ENCODE assay signal across 1 cellular context in the genomic region with DNA sequence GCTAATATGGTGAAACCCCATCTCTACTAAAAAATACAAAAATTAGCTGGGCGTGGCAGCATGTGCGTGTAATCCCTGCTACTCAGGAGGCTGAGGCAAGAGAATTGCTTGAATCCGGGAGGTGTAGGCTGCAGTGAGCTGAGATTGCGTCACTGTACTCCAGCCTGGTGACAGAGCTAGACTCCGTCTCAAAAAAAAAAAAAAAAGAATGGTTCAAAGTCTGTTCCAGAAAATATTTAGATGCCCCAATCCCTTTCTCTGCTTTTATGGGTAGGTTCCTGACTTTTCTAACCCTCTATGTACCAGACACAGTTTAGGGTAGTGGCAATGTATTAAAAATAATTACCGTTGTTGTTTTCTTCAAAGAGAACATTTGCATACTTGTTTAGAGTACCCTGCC.
TF ChIP-seq lines count a peak whose summit lies in the region.

No MANE protein-coding gene starts in this region.

TF ChIP-seq in HepG2, 621 proteins besides CTCF, POLR2A, EP300 and RAD21 (continued from another document and continues in another):
- TF ChIP-seq, protein P1, sequence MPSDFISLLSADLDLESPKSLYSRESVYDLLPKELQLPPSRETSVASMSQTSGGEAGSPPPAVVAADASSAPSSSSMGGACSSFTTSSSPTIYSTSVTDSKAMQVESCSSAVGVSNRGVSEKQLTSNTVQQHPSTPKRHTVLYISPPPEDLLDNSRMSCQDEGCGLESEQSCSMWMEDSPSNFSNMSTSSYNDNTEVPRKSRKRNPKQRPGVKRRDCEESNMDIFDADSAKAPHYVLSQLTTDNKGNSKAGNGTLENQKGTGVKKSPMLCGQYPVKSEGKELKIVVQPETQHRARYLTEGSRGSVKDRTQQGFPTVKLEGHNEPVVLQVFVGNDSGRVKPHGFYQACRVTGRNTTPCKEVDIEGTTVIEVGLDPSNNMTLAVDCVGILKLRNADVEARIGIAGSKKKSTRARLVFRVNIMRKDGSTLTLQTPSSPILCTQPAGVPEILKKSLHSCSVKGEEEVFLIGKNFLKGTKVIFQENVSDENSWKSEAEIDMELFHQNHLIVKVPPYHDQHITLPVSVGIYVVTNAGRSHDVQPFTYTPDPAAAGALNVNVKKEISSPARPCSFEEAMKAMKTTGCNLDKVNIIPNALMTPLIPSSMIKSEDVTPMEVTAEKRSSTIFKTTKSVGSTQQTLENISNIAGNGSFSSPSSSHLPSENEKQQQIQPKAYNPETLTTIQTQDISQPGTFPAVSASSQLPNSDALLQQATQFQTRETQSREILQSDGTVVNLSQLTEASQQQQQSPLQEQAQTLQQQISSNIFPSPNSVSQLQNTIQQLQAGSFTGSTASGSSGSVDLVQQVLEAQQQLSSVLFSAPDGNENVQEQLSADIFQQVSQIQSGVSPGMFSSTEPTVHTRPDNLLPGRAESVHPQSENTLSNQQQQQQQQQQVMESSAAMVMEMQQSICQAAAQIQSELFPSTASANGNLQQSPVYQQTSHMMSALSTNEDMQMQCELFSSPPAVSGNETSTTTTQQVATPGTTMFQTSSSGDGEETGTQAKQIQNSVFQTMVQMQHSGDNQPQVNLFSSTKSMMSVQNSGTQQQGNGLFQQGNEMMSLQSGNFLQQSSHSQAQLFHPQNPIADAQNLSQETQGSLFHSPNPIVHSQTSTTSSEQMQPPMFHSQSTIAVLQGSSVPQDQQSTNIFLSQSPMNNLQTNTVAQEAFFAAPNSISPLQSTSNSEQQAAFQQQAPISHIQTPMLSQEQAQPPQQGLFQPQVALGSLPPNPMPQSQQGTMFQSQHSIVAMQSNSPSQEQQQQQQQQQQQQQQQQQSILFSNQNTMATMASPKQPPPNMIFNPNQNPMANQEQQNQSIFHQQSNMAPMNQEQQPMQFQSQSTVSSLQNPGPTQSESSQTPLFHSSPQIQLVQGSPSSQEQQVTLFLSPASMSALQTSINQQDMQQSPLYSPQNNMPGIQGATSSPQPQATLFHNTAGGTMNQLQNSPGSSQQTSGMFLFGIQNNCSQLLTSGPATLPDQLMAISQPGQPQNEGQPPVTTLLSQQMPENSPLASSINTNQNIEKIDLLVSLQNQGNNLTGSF (CRISPR knock-in tag; IDR thresholded peaks at IDR 0.05), result no peak
- TF ChIP-seq, protein P2, sequence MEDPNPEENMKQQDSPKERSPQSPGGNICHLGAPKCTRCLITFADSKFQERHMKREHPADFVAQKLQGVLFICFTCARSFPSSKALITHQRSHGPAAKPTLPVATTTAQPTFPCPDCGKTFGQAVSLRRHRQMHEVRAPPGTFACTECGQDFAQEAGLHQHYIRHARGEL (CRISPR knock-in tag; IDR thresholded peaks at IDR 0.05), result no peak
- no peak for TF ChIP-seq RORA (CRISPR knock-in tag; IDR thresholded peaks at IDR 0.05)
- no peak for TF ChIP-seq MATR3 (CRISPR knock-in tag; IDR thresholded peaks at IDR 0.05)
- TF ChIP-seq RFX5 (IDR thresholded peaks at IDR 0.05; ENCODE audit: low read depth, low read length), result no peak
- TF ChIP-seq, protein P3, sequence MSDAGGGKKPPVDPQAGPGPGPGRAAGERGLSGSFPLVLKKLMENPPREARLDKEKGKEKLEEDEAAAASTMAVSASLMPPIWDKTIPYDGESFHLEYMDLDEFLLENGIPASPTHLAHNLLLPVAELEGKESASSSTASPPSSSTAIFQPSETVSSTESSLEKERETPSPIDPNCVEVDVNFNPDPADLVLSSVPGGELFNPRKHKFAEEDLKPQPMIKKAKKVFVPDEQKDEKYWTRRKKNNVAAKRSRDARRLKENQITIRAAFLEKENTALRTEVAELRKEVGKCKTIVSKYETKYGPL (CRISPR knock-in tag; IDR thresholded peaks at IDR 0.05), result peak; percentile 67
- TF ChIP-seq, protein P4, sequence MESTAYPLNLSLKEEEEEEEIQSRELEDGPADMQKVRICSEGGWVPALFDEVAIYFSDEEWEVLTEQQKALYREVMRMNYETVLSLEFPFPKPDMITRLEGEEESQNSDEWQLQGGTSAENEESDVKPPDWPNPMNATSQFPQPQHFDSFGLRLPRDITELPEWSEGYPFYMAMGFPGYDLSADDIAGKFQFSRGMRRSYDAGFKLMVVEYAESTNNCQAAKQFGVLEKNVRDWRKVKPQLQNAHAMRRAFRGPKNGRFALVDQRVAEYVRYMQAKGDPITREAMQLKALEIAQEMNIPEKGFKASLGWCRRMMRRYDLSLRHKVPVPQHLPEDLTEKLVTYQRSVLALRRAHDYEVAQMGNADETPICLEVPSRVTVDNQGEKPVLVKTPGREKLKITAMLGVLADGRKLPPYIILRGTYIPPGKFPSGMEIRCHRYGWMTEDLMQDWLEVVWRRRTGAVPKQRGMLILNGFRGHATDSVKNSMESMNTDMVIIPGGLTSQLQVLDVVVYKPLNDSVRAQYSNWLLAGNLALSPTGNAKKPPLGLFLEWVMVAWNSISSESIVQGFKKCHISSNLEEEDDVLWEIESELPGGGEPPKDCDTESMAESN (CRISPR knock-in tag; conservative IDR thresholded peaks at IDR 0.05), result no peak
- TF ChIP-seq KDM3A (CRISPR knock-in tag; IDR thresholded peaks at IDR 0.05; ENCODE audit: low read depth), result no peak
- TF ChIP-seq CBX1 (IDR thresholded peaks at IDR 0.05; ENCODE audit: low read depth), result no peak
- TF ChIP-seq, protein P5, sequence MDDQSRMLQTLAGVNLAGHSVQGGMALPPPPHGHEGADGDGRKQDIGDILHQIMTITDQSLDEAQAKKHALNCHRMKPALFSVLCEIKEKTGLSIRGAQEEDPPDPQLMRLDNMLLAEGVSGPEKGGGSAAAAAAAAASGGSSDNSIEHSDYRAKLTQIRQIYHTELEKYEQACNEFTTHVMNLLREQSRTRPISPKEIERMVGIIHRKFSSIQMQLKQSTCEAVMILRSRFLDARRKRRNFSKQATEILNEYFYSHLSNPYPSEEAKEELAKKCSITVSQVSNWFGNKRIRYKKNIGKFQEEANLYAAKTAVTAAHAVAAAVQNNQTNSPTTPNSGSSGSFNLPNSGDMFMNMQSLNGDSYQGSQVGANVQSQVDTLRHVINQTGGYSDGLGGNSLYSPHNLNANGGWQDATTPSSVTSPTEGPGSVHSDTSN (CRISPR knock-in tag; IDR thresholded peaks at IDR 0.05; ENCODE audit: borderline replicate concordance), result no peak
- TF ChIP-seq, protein P6, sequence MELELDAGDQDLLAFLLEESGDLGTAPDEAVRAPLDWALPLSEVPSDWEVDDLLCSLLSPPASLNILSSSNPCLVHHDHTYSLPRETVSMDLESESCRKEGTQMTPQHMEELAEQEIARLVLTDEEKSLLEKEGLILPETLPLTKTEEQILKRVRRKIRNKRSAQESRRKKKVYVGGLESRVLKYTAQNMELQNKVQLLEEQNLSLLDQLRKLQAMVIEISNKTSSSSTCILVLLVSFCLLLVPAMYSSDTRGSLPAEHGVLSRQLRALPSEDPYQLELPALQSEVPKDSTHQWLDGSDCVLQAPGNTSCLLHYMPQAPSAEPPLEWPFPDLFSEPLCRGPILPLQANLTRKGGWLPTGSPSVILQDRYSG (CRISPR knock-in tag; IDR thresholded peaks at IDR 0.05), result no peak
- TF ChIP-seq SMAD9 (CRISPR knock-in tag; IDR thresholded peaks at IDR 0.05), result no peak
- TF ChIP-seq, protein P7, sequence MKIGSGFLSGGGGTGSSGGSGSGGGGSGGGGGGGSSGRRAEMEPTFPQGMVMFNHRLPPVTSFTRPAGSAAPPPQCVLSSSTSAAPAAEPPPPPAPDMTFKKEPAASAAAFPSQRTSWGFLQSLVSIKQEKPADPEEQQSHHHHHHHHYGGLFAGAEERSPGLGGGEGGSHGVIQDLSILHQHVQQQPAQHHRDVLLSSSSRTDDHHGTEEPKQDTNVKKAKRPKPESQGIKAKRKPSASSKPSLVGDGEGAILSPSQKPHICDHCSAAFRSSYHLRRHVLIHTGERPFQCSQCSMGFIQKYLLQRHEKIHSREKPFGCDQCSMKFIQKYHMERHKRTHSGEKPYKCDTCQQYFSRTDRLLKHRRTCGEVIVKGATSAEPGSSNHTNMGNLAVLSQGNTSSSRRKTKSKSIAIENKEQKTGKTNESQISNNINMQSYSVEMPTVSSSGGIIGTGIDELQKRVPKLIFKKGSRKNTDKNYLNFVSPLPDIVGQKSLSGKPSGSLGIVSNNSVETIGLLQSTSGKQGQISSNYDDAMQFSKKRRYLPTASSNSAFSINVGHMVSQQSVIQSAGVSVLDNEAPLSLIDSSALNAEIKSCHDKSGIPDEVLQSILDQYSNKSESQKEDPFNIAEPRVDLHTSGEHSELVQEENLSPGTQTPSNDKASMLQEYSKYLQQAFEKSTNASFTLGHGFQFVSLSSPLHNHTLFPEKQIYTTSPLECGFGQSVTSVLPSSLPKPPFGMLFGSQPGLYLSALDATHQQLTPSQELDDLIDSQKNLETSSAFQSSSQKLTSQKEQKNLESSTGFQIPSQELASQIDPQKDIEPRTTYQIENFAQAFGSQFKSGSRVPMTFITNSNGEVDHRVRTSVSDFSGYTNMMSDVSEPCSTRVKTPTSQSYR (CRISPR knock-in tag; IDR thresholded peaks at IDR 0.05; ENCODE audit: borderline replicate concordance), result peak; percentile 14; the same call in 1 of the 2 replicates
- TF ChIP-seq ZNF674 (CRISPR knock-in tag; IDR thresholded peaks at IDR 0.05; ENCODE audit: low read depth), result no peak
- TF ChIP-seq, protein P8, sequence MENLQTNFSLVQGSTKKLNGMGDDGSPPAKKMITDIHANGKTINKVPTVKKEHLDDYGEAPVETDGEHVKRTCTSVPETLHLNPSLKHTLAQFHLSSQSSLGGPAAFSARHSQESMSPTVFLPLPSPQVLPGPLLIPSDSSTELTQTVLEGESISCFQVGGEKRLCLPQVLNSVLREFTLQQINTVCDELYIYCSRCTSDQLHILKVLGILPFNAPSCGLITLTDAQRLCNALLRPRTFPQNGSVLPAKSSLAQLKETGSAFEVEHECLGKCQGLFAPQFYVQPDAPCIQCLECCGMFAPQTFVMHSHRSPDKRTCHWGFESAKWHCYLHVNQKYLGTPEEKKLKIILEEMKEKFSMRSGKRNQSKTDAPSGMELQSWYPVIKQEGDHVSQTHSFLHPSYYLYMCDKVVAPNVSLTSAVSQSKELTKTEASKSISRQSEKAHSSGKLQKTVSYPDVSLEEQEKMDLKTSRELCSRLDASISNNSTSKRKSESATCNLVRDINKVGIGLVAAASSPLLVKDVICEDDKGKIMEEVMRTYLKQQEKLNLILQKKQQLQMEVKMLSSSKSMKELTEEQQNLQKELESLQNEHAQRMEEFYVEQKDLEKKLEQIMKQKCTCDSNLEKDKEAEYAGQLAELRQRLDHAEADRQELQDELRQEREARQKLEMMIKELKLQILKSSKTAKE (CRISPR knock-in tag; IDR thresholded peaks at IDR 0.05; ENCODE audit: borderline replicate concordance), result no peak
- TF ChIP-seq POGZ (CRISPR knock-in tag; IDR thresholded peaks at IDR 0.05), result peak; percentile 88
- no peak for TF ChIP-seq ZNF816 (CRISPR knock-in tag; IDR thresholded peaks at IDR 0.05; ENCODE audit: borderline replicate concordance)
- TF ChIP-seq, protein P9, sequence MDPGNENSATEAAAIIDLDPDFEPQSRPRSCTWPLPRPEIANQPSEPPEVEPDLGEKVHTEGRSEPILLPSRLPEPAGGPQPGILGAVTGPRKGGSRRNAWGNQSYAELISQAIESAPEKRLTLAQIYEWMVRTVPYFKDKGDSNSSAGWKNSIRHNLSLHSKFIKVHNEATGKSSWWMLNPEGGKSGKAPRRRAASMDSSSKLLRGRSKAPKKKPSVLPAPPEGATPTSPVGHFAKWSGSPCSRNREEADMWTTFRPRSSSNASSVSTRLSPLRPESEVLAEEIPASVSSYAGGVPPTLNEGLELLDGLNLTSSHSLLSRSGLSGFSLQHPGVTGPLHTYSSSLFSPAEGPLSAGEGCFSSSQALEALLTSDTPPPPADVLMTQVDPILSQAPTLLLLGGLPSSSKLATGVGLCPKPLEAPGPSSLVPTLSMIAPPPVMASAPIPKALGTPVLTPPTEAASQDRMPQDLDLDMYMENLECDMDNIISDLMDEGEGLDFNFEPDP (CRISPR knock-in tag; conservative IDR thresholded peaks at IDR 0.05), result no peak
- 0 out of 2 replicates have a peak, but pooled peaks have one; percentile 80 for TF ChIP-seq ZNF101 (CRISPR knock-in tag; IDR thresholded peaks at IDR 0.05; ENCODE audit: borderline replicate concordance, low read depth)
- no peak for TF ChIP-seq ZNF382 (CRISPR knock-in tag; IDR thresholded peaks at IDR 0.05; ENCODE audit: borderline replicate concordance)
- TF ChIP-seq, protein P10, sequence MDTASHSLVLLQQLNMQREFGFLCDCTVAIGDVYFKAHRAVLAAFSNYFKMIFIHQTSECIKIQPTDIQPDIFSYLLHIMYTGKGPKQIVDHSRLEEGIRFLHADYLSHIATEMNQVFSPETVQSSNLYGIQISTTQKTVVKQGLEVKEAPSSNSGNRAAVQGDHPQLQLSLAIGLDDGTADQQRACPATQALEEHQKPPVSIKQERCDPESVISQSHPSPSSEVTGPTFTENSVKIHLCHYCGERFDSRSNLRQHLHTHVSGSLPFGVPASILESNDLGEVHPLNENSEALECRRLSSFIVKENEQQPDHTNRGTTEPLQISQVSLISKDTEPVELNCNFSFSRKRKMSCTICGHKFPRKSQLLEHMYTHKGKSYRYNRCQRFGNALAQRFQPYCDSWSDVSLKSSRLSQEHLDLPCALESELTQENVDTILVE (CRISPR knock-in tag; IDR thresholded peaks at IDR 0.05), result peak; percentile 60; the same call in 1 of the 2 replicates
- no peak for TF ChIP-seq ZBTB38 (CRISPR knock-in tag; IDR thresholded peaks at IDR 0.05)
- no peak for TF ChIP-seq MIXL1 (CRISPR knock-in tag; IDR thresholded peaks at IDR 0.05)
- TF ChIP-seq, protein P11, sequence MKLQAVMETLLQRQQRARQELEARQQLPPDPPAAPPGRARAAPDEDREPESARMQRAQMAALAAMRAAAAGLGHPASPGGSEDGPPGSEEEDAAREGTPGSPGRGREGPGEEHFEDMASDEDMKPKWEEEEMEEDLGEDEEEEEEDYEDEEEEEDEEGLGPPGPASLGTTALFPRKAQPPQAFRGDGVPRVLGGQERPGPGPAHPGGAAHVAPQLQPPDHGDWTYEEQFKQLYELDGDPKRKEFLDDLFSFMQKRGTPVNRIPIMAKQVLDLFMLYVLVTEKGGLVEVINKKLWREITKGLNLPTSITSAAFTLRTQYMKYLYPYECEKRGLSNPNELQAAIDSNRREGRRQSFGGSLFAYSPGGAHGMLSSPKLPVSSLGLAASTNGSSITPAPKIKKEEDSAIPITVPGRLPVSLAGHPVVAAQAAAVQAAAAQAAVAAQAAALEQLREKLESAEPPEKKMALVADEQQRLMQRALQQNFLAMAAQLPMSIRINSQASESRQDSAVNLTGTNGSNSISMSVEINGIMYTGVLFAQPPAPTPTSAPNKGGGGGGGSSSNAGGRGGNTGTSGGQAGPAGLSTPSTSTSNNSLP (IDR thresholded peaks at IDR 0.05; ENCODE audit: low read depth, low read length), result no peak
- TF ChIP-seq EEA1 (CRISPR knock-in tag; IDR thresholded peaks at IDR 0.05; ENCODE audit: borderline replicate concordance), result no peak
- TF ChIP-seq MAFF (IDR thresholded peaks at IDR 0.05; ENCODE audit: low read depth, low read length), result no peak
- TF ChIP-seq JARID2 (CRISPR knock-in tag; IDR thresholded peaks at IDR 0.05; ENCODE audit: insufficient replicate concordance), result no peak
- TF ChIP-seq, protein P12, sequence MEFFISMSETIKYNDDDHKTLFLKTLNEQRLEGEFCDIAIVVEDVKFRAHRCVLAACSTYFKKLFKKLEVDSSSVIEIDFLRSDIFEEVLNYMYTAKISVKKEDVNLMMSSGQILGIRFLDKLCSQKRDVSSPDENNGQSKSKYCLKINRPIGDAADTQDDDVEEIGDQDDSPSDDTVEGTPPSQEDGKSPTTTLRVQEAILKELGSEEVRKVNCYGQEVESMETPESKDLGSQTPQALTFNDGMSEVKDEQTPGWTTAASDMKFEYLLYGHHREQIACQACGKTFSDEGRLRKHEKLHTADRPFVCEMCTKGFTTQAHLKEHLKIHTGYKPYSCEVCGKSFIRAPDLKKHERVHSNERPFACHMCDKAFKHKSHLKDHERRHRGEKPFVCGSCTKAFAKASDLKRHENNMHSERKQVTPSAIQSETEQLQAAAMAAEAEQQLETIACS (CRISPR knock-in tag; IDR thresholded peaks at IDR 0.05), result no peak
- no peak for TF ChIP-seq GATA4 (IDR thresholded peaks at IDR 0.05; ENCODE audit: borderline replicate concordance, low read depth)
- no peak for TF ChIP-seq ZNF484 (CRISPR knock-in tag; IDR thresholded peaks at IDR 0.05; ENCODE audit: borderline replicate concordance, low read depth)
- TF ChIP-seq NFIB (CRISPR knock-in tag; IDR thresholded peaks at IDR 0.05; ENCODE audit: borderline replicate concordance), result no peak
